Comparison of ENCODE assay signal across 15 cellular contexts in the genomic region with DNA sequence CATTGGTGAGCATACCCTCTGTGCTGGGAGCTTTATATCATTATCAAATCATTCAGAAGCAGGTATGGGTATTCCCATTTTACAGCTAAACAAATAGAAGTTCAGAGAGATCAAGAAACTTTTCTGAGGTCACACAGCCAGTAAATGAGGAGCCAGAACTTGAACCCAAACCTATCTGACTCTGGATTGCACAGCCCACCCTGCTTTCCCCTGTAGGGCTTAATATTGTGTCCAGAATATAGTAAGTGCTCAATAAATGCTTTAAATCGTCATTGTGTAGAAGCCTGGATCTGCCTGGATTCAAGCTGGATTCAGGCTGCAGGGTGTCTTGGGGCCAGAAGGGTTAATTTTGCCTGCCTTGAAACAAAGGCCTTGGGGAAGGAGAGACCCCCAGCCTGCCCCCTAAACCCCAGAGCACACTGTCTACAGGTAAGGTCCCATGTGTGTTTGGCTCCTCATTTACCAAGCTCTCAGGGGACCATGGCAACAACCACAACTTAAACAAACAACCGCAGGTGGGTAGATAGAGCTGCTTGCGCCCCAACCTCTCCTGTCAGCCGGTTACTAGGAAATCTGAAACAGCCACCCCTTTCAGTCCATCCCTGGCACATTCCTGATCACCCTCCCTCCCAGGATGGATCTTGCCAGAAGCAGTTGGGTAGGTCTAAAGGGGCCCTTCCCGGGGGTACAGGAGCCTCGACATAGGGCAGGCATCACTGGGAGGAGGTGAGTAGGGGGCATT. TPM values are rescaled to one million over a fixed set of nuclear protein-coding genes. Genes with fewer than 3 reads are reported as not detected.
DNase-seq lines count a peak whose midpoint lies in the region; TF ChIP-seq lines count a peak whose summit lies in the region.
"Had no signal": no experiment of that assay in that cellular context is flagged by ENCODE, and none has a peak within 500 bp of the region (broad histone marks: within the 10 kb centered on the region; RNA-seq: fewer than 3 reads in every experiment).

No MANE protein-coding gene starts in this region.

- H3K9me3 ChIP-seq in CD8-positive, alpha-beta memory T cell (ENCODE audit: low read length) = no peaks in the 10 kb centered on the region
- H3K9me3 ChIP-seq: gastrocnemius medialis had no signal

- POLR2A ChIA-PET in CD8-positive, alpha-beta memory T cell (lab: Charles Lee) = interaction anchor here (0.6 kb wide), 1 partner anchor 289 kb away, joined by 5 read pairs; no protein-coding TSS in a partner anchor

- H3K4me3 Mint-ChIP-seq in CD8-positive, alpha-beta memory T cell = no peak overlapping the region
- H3K4me3 Mint-ChIP-seq in CD14-positive monocyte = no peak overlapping the region
- H3K4me3 Mint-ChIP-seq: CD4-positive, CD25-positive, alpha-beta regulatory T cell had no signal

- CTCF ChIA-PET in CD8-positive, alpha-beta memory T cell (lab: Charles Lee) = interaction anchor here (1.0 to 1.1 kb wide), 2 partner anchors 10 to 85 kb away, joined by 3 to 5 read pairs; no protein-coding TSS in a partner anchor

- no peak overlapping the region for H3K4me3 ChIP-seq in CD8-positive, alpha-beta memory T cell (ENCODE audit: low read length)
- H3K4me3 ChIP-seq in choroid plexus epithelial cell (ENCODE audit: low read depth, low read length) = no peak overlapping the region
- H3K4me3 ChIP-seq: gastrocnemius medialis, skin epidermis had no signal

- intact Hi-C loops in CD14-positive monocyte (cut with micrococcal nuclease) = loop anchor here in 1 of 2 donors (10.0 kb wide), 1 partner anchor 370 kb away; no protein-coding TSS in a partner anchor

- peak overlapping the region in 5 of 8 donors; percentile 14 to 73 (median 50) for H3K27ac Mint-ChIP-seq in CD8-positive, alpha-beta memory T cell
- H3K27ac Mint-ChIP-seq in CD14-positive monocyte = no peak overlapping the region
- H3K27ac Mint-ChIP-seq: CD4-positive, CD25-positive, alpha-beta regulatory T cell had no signal

- TF ChIP-seq CTCF in choroid plexus epithelial cell (conservative IDR thresholded peaks at IDR 0.05; ENCODE audit: low read depth, low read length) (no peak), CD14-positive monocyte (IDR thresholded peaks at IDR 0.05) (no peak)

- no peaks in the 10 kb centered on the region for H3K36me3 ChIP-seq in CD8-positive, alpha-beta memory T cell (ENCODE audit: insufficient read depth, low read length)
- H3K36me3 ChIP-seq: gastrocnemius medialis had no signal

- H3K9me3 Mint-ChIP-seq in CD8-positive, alpha-beta memory T cell = no peaks in the 10 kb centered on the region
- no peaks in the 10 kb centered on the region for H3K9me3 Mint-ChIP-seq in CD14-positive monocyte

- DNase-seq in CD8-positive, alpha-beta memory T cell = peak in 3 of 5 donors; percentile 37 to 57 (median 47)
- DNase-seq in DMS79 (lab: John Stamatoyannopoulos, UW) (peak; percentile 52), NCI-H526 treated with DMSO at 0.1 percent for 48 hours (lab: John Stamatoyannopoulos, UW) (peak; percentile 46), choroid plexus epithelial cell (ENCODE audit: low read depth) (peak; percentile 5), CD14-positive monocyte (ENCODE audit: low spot score) (no peak), occipital lobe (lab: John Stamatoyannopoulos, UW) (no peak), SKM-1 treated with dmso at 0.1 percent for 144 hours (lab: John Stamatoyannopoulos, UW; ENCODE audit: unreplicated experiment) (no peak), pons (ENCODE audit: low spot score) (no peak)
- DNase-seq: CD4-positive, CD25-positive, alpha-beta regulatory T cell; gastrocnemius medialis; islet precursor cell; T1000 had no signal

- H3K27me3 Mint-ChIP-seq in CD8-positive, alpha-beta memory T cell = peaks cover 15 to 44% of the 10 kb centered on the region in 2 donors
- peaks cover 10 to 28% (median 13%) of the 10 kb centered on the region in 3 donors for H3K27me3 Mint-ChIP-seq in CD14-positive monocyte (ENCODE audit: low read depth in 3 of 3)

- no peak overlapping the region for H3K27ac ChIP-seq in CD8-positive, alpha-beta memory T cell (ENCODE audit: low read depth, low read length)
- H3K27ac ChIP-seq: gastrocnemius medialis, skin epidermis had no signal

- H3K36me3 Mint-ChIP-seq in CD8-positive, alpha-beta memory T cell = no peaks in the 10 kb centered on the region
- H3K36me3 Mint-ChIP-seq in CD14-positive monocyte = no peaks in the 10 kb centered on the region
- H3K36me3 Mint-ChIP-seq: CD4-positive, CD25-positive, alpha-beta regulatory T cell had no signal

- no peaks in the 10 kb centered on the region for H3K4me1 ChIP-seq in CD8-positive, alpha-beta memory T cell (ENCODE audit: insufficient read depth, low read length)
- H3K4me1 ChIP-seq: gastrocnemius medialis had no signal

- peaks cover 9 to 11% (median 11%) of the 10 kb centered on the region in 3 donors for H3K4me1 Mint-ChIP-seq in CD8-positive, alpha-beta memory T cell
- no peaks in the 10 kb centered on the region for H3K4me1 Mint-ChIP-seq in CD14-positive monocyte

- no peaks in the 10 kb centered on the region for H3K27me3 ChIP-seq in CD8-positive, alpha-beta memory T cell (ENCODE audit: insufficient read depth, low read length, poor library complexity, severe bottlenecking)

RNA-seq across cellular contexts. Expression of gene SEC14L3, which starts 3.0 kb away (rescaled TPM):
- total RNA-seq in CD8-positive, alpha-beta memory T cell = not detected
- not detected for polyA plus RNA-seq in CD8-positive, alpha-beta memory T cell
- not detected for polyA plus RNA-seq in CD14-positive monocyte
- total RNA-seq in occipital lobe = not detected
- total RNA-seq: CD4-positive, CD25-positive, alpha-beta regulatory T cell; gastrocnemius medialis had no signal
- polyA plus RNA-seq: adipose tissue; CD4-positive, CD25-positive, alpha-beta regulatory T cell; neural cell had no signal

RNA-seq across cellular contexts. Expression of gene SEC14L4, which starts 30.6 kb away (rescaled TPM):
- total RNA-seq in CD8-positive, alpha-beta memory T cell = not detected
- not detected for polyA plus RNA-seq in CD8-positive, alpha-beta memory T cell
- polyA plus RNA-seq in CD14-positive monocyte = not detected
- not detected for total RNA-seq in occipital lobe
- total RNA-seq: CD4-positive, CD25-positive, alpha-beta regulatory T cell had no signal
- polyA plus RNA-seq: CD4-positive, CD25-positive, alpha-beta regulatory T cell; neural cell had no signal

RNA-seq across cellular contexts. Expression of gene MTFP1, which starts 49.3 kb away (rescaled TPM):
- total RNA-seq in CD8-positive, alpha-beta memory T cell = 100 to 1,000 TPM; 104 to 110 TPM
- polyA plus RNA-seq in CD8-positive, alpha-beta memory T cell = 43.1 TPM
- 10 to 100 TPM in 1 of 2 donors, 1 to 10 TPM in 1; 7.5 to 14.2 TPM for polyA plus RNA-seq in CD14-positive monocyte
- total RNA-seq in occipital lobe = 2.3 TPM

Comparison
In these comparisons a context has a peak if more than half of its experiments do, and no peak if none do; other contexts are left out.
1. DNase-seq: peak in CD8-positive, alpha-beta memory T cell (3 of 5), DMS79 (single experiment), NCI-H526 treated with DMSO at 0.1 percent for 48 hours (single experiment) and choroid plexus epithelial cell (single experiment); none in CD14-positive monocyte (single experiment), occipital lobe (single experiment), SKM-1 treated with dmso at 0.1 percent for 144 hours (single experiment) and pons (single experiment).
2. H3K27ac Mint-ChIP-seq: peak in CD8-positive, alpha-beta memory T cell (5 of 8); none in CD14-positive monocyte (0 of 7).
3. RNA of gene MTFP1, which starts 49.3 kb away (total RNA-seq): 104 to 110 TPM in CD8-positive, alpha-beta memory T cell; 2.3 TPM in occipital lobe (single experiment); every median in the first group is over 10 times any median in the second.